8 cellular contexts compared by ENCODE assay signal in the genomic region with DNA sequence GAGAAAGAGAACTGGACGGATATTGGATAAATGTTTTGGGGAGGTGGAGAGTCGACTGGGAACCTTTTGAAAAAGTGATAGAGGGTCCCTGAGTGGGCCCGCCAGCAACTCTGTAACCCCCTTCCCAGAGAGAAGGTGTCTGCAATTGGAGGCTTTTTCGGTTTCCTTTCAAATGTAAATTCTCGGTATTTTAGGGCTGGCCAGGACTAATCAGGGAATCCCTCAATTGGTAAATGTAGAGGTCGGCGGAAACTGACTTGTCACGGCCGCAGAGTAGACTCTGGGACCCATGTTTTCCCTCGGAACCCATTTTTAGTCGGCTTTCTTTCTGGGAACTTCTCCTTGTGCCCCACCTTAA. TPM values are rescaled to one million over a fixed set of nuclear protein-coding genes. Genes with fewer than 3 reads are reported as not detected.
A peak's percentile ranks its signal among the peaks of the same experiment; 100 is the strongest.
DNase-seq lines count a peak whose midpoint lies in the region; ATAC-seq, FAIRE-seq and TF ChIP-seq lines count a peak whose summit lies in the region.

No MANE protein-coding gene starts in this region.

- DNase-seq in AG08396 (ENCODE audit: low spot score) = peak; percentile 21
- peak; percentile 62 for DNase-seq in H7
- DNase-seq in astrocyte (ENCODE audit: low read depth) = no peak
- no peak for DNase-seq in upper lobe of right lung
- no peak for DNase-seq in activated CD8-positive, alpha-beta memory T cell treated with anti-CD3 and anti-CD28 coated beads for 24 hours
- no peak for DNase-seq in D721Med (ENCODE audit: insufficient read length, low spot score)
- no peak for DNase-seq in NCI-H774 (lab: John Stamatoyannopoulos, UW)

- peak overlapping the region; percentile 74 for H3K27ac ChIP-seq in astrocyte (ENCODE audit: low read depth, low read length)
- H3K27ac ChIP-seq in liver (ENCODE audit: low read depth in 1 of 2, low read length in 2 of 2) = no peak overlapping the region
- H3K27ac ChIP-seq in upper lobe of right lung = no peak overlapping the region

- H3K36me3 ChIP-seq in H7 (replicated peaks; ENCODE audit: control insufficient read depth, insufficient read depth, low read length) (peaks cover 34% of the 10 kb centered on the region), astrocyte (ENCODE audit: insufficient read depth, low read length) (peaks cover 12% of the 10 kb centered on the region), liver (ENCODE audit: control insufficient read depth in 4 of 4, insufficient read depth in 3 of 4, low read depth in 1 of 4, low read length in 3 of 4) (no peaks in the 10 kb centered on the region), upper lobe of right lung (no peaks in the 10 kb centered on the region)

- H3K27me3 ChIP-seq in H7 (ENCODE audit: control insufficient read depth, insufficient read depth, low read length) (no peaks in the 10 kb centered on the region), astrocyte (ENCODE audit: insufficient read depth, low read length) (no peaks in the 10 kb centered on the region), liver (ENCODE audit: control insufficient read depth in 4 of 4, insufficient read depth in 4 of 4, low read length in 3 of 4) (no peaks in the 10 kb centered on the region), upper lobe of right lung (no peaks in the 10 kb centered on the region)

- H3K36me3 Mint-ChIP-seq in astrocyte (ENCODE audit: low read depth, unreplicated experiment) = peaks cover 3% of the 10 kb centered on the region

- H3K4me1 Mint-ChIP-seq in astrocyte (ENCODE audit: low read depth, unreplicated experiment) = peaks cover 8% of the 10 kb centered on the region

- H3K27ac Mint-ChIP-seq in astrocyte (ENCODE audit: unreplicated experiment) = peak overlapping the region; percentile 55

- peak overlapping the region; percentile 84 for H2AFZ ChIP-seq in astrocyte (ENCODE audit: low read depth, low read length)

- WGBS in liver = 2% methylated on average over 11 of the region's 11 CpGs

- intact Hi-C loops in upper lobe of right lung (cut with DNase I) = no loop called here

- H3K9me3 Mint-ChIP-seq in astrocyte (ENCODE audit: unreplicated experiment) = peaks cover 2% of the 10 kb centered on the region

- H3K4me1 ChIP-seq in astrocyte (ENCODE audit: insufficient read depth, low read length) (peaks cover 8% of the 10 kb centered on the region), liver (ENCODE audit: control insufficient read depth in 4 of 4, insufficient read depth in 4 of 4, low read length in 3 of 4) (peaks cover 4 to 13% (median 10%) of the 10 kb centered on the region in 4 donors), upper lobe of right lung (peaks cover 11% of the 10 kb centered on the region)

- peak overlapping the region; percentile 89 for H3K4me2 ChIP-seq in astrocyte (ENCODE audit: low read length)

- ATAC-seq in upper lobe of right lung = no peak

- H4K20me1 ChIP-seq in astrocyte (ENCODE audit: insufficient read depth, low read length) = peaks cover 6% of the 10 kb centered on the region

- FAIRE-seq in astrocyte (lab: Jason Lieb, UNC) (no peak), D721Med (lab: Jason Lieb, UNC) (no peak)

- H3K9ac ChIP-seq in astrocyte (ENCODE audit: low read length) (peak overlapping the region; percentile 83), liver (ENCODE audit: low read depth in 1 of 2, low read length in 2 of 2) (peak overlapping the region in 1 of 2 donors; percentile 26)

- peak overlapping the region; percentile 91 for H3K4me3 Mint-ChIP-seq in astrocyte (ENCODE audit: unreplicated experiment)

- H3K9me3 ChIP-seq in astrocyte (ENCODE audit: insufficient read depth, low read depth, low read length) (no peaks in the 10 kb centered on the region), liver (ENCODE audit: control insufficient read depth in 4 of 4, low read length in 3 of 4) (no peaks in the 10 kb centered on the region), upper lobe of right lung (no peaks in the 10 kb centered on the region)

- H3K27me3 Mint-ChIP-seq in astrocyte (ENCODE audit: low read depth, unreplicated experiment) = no peaks in the 10 kb centered on the region

- TF ChIP-seq CTCF in astrocyte (IDR thresholded peaks at IDR 0.05; ENCODE audit: insufficient read depth, low read depth, low read length) (no peak), liver (IDR thresholded peaks at IDR 0.05; ENCODE audit: low read depth, low read length, missing input control) (no peak), upper lobe of right lung (IDR thresholded peaks at IDR 0.05) (no peak), D721Med (IDR thresholded peaks at IDR 0.05; ENCODE audit: insufficient read depth, missing control alignments) (no peak)

- no peak for TF ChIP-seq RAD21 in liver (IDR thresholded peaks at IDR 0.05)

- H3K4me3 ChIP-seq in H7 (ENCODE audit: insufficient read depth, low read depth, low read length) (peak overlapping the region; percentile 96), astrocyte (ENCODE audit: insufficient read depth, low read depth, low read length) (peak overlapping the region; percentile 71), liver (ENCODE audit: low read depth in 1 of 3, low read length in 3 of 3) (peak overlapping the region; percentile 58 to 86 (median 60)), upper lobe of right lung (peak overlapping the region; percentile 62)

- H3K79me2 ChIP-seq in astrocyte (ENCODE audit: insufficient read depth, low read length) = peaks cover 49% of the 10 kb centered on the region

TF ChIP-seq in liver, 16 proteins besides CTCF, POLR2A, EP300 and RAD21:
- TF ChIP-seq, protein P1, sequence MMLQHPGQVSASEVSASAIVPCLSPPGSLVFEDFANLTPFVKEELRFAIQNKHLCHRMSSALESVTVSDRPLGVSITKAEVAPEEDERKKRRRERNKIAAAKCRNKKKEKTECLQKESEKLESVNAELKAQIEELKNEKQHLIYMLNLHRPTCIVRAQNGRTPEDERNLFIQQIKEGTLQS (IDR thresholded peaks at IDR 0.05) = no peak
- TF ChIP-seq HNF4G (IDR thresholded peaks at IDR 0.05) (no peak), YY1 (IDR thresholded peaks at IDR 0.05) (no peak), REST (IDR thresholded peaks at IDR 0.05) (no peak), FOXA2 (IDR thresholded peaks at IDR 0.05) (no peak)
TF ChIP-seq in liver: peak in this region for 0.

RNA-seq across cellular contexts. Expression of gene CCNB1, which starts 0.5 kb away (rescaled TPM):
- total RNA-seq in H7 (2014; rRNA removed; shearing (Covaris generic)) = 328 and 432 TPM in 2 replicates
- total RNA-seq in astrocyte (34.2 and 49.8 TPM in 2 replicates), liver (10 to 100 TPM in 1 of 2 donors, 1 to 10 TPM in 1; 1.0 to 82.5 TPM), upper lobe of right lung (3.6 TPM)
- 1 to 10 TPM; 5.2 to 6.3 TPM for polyA plus RNA-seq in liver

RNA-seq across cellular contexts. Expression of gene CENPH, which starts 21.9 kb away (rescaled TPM):
- total RNA-seq in H7 (2014; rRNA removed; shearing (Covaris generic)) = 101 and 132 TPM in 2 replicates
- total RNA-seq in astrocyte = 4.9 and 5.0 TPM in 2 replicates
- 10 to 100 TPM in 1 of 2 donors, under 1 TPM in 1; 0.42 to 14.6 TPM for total RNA-seq in liver
- polyA plus RNA-seq in liver = 1 to 10 TPM in 1 of 2 donors, under 1 TPM in 1; 0.33 to 1.1 TPM
- total RNA-seq in upper lobe of right lung = 1.6 TPM

Comparison
In these comparisons a context has a peak if more than half of its experiments do, and no peak if none do; other contexts are left out.
1. DNase-seq: peak in AG08396 (single experiment) and H7 (single experiment); none in astrocyte (single experiment), upper lobe of right lung (single experiment), activated CD8-positive, alpha-beta memory T cell treated with anti-CD3 and anti-CD28 coated beads for 24 hours (single experiment), D721Med (single experiment) and NCI-H774 (single experiment).
2. Peak in every context shown above with its lines, with median percentiles within 50 percentile points of each other: H3K4me3 ChIP-seq.